In the genomic region with DNA sequence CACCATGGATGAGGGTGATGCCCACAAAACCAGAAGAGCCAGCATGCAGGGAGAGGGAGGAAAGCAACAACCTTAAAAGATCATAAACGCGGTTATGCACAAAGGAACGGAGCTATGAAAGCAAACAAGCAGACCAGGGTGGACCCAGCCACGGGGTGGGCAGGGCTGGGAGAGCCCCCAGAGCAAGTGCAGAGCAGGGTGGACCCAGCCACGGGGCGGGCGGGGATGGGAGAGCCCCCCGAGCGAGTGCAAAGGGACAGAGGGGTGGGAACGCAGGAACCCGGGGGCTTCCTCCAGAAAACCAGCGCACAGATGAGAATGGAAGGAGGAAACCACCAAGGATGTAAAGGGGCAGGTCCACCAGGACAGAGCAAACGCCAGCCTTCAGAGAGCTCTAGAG, we compare ENCODE assay signal across 21 cellular contexts. TPM values are rescaled to one million over a fixed set of nuclear protein-coding genes. Genes with fewer than 3 reads are reported as not detected.
DNase-seq lines count a peak whose midpoint lies in the region; ATAC-seq, FAIRE-seq and TF ChIP-seq lines count a peak whose summit lies in the region.
"Had no signal": no experiment of that assay in that cellular context is flagged by ENCODE, and none has a peak within 500 bp of the region (broad histone marks: within the 10 kb centered on the region; RNA-seq: fewer than 3 reads in every experiment).

No MANE protein-coding gene starts in this region.

- 89 to 94% methylated on average over 13 of the region's 13 CpGs for WGBS in thyroid gland, 2 donors

- peaks cover 22% of the 10 kb centered on the region for H3K36me3 ChIP-seq in BLaER1
- H3K36me3 ChIP-seq in astrocyte (ENCODE audit: insufficient read depth, low read length) = peaks cover 11% of the 10 kb centered on the region
- H3K36me3 ChIP-seq in kidney (ENCODE audit: control insufficient read depth in 1 of 2, insufficient read depth in 2 of 2, low read length in 2 of 2) = peaks cover 6 to 18% of the 10 kb centered on the region in 2 donors
- H3K36me3 ChIP-seq in thyroid gland = peaks cover 6 to 8% of the 10 kb centered on the region in 2 donors

- no peak overlapping the region for H2AFZ ChIP-seq in astrocyte (ENCODE audit: low read depth, low read length)

- H3K4me1 ChIP-seq in BLaER1 (peaks cover 56% of the 10 kb centered on the region), astrocyte (ENCODE audit: insufficient read depth, low read length) (no peaks in the 10 kb centered on the region), kidney (ENCODE audit: control insufficient read depth in 1 of 2, insufficient read depth in 1 of 2, low read depth in 1 of 2, low read length in 2 of 2) (no peaks in the 10 kb centered on the region), thyroid gland (peaks cover 38 to 40% of the 10 kb centered on the region in 2 donors)

- H3K4me3 ChIP-seq in BLaER1 (no peak overlapping the region), astrocyte (ENCODE audit: insufficient read depth, low read depth, low read length) (no peak overlapping the region), kidney (ENCODE audit: low read length in 2 of 2) (no peak overlapping the region), thyroid gland (replicated peaks in 1 of 3) (no peak overlapping the region)
- H3K4me3 ChIP-seq: GM12878, HAP-1 had no signal

- no peak for TF ChIP-seq POLR2A in thyroid gland (IDR thresholded peaks at IDR 0.05)

- H3K9ac ChIP-seq in BLaER1 (no peak overlapping the region), astrocyte (ENCODE audit: low read length) (no peak overlapping the region), kidney (ENCODE audit: low read length in 2 of 2) (no peak overlapping the region)

- H3K36me3 Mint-ChIP-seq in astrocyte (ENCODE audit: low read depth, unreplicated experiment) = peaks cover 31% of the 10 kb centered on the region

- no peaks in the 10 kb centered on the region for H3K4me1 Mint-ChIP-seq in astrocyte (ENCODE audit: low read depth, unreplicated experiment)
- H3K4me1 Mint-ChIP-seq: B cell; CD4-positive, CD25-positive, alpha-beta regulatory T cell; CD8-positive, alpha-beta memory T cell had no signal

- H3K27me3 ChIP-seq in BLaER1 = no peaks in the 10 kb centered on the region
- no peaks in the 10 kb centered on the region for H3K27me3 ChIP-seq in astrocyte (ENCODE audit: insufficient read depth, low read length)
- H3K27me3 ChIP-seq in thyroid gland = no peaks in the 10 kb centered on the region

- TF ChIP-seq CTCF in astrocyte (IDR thresholded peaks at IDR 0.05; ENCODE audit: insufficient read depth, low read depth, low read length) (no peak), kidney (IDR thresholded peaks at IDR 0.05; ENCODE audit: borderline replicate concordance, extremely low read depth, insufficient read depth) (no peak), thyroid gland (IDR thresholded peaks at IDR 0.05) (no peak)

- peak overlapping the region; percentile 24; the same call in 1 of the 2 replicates for H3K4me2 ChIP-seq in BLaER1
- no peak overlapping the region for H3K4me2 ChIP-seq in astrocyte (ENCODE audit: low read length)

- DNase-seq in astrocyte (ENCODE audit: low read depth) (no peak), kidney (peak; percentile 46), thyroid gland (no peak), cardiac septum (ENCODE audit: low spot score) (no peak)
- DNase-seq: C1 segment of cervical spinal cord; CD4-positive, CD25-positive, alpha-beta regulatory T cell; CD8-positive, alpha-beta memory T cell; COR-L47; DMS 273 treated with DMSO at 0.1 percent for 48 hours; DMS53; DND-41; EL had no signal

- H4K20me1 ChIP-seq in BLaER1 = no peaks in the 10 kb centered on the region
- H4K20me1 ChIP-seq in astrocyte (ENCODE audit: insufficient read depth, low read length) = peaks cover 6% of the 10 kb centered on the region

- H3K79me2 ChIP-seq in astrocyte (ENCODE audit: insufficient read depth, low read length) = no peaks in the 10 kb centered on the region

- H3K27ac Mint-ChIP-seq in astrocyte (ENCODE audit: unreplicated experiment) = peak overlapping the region; percentile 62
- H3K27ac Mint-ChIP-seq: B cell; CD4-positive, CD25-positive, alpha-beta regulatory T cell had no signal

- H3K27ac ChIP-seq in BLaER1 (no peak overlapping the region), astrocyte (ENCODE audit: low read depth, low read length) (no peak overlapping the region), kidney (ENCODE audit: low read depth in 2 of 2, low read length in 2 of 2) (no peak overlapping the region), thyroid gland (peak overlapping the region in 2 of 3 donors; percentile 24 to 88)
- H3K27ac ChIP-seq: HL-60 had no signal

- ATAC-seq in GM19023 (IDR thresholded peaks at IDR 0.05; ENCODE audit: unreplicated experiment) (no peak), HG02884 (IDR thresholded peaks at IDR 0.05; ENCODE audit: unreplicated experiment) (no peak)
- ATAC-seq: GM12878 had no signal

- intact Hi-C loops in kidney (cut with DNase I) (loop anchor here (10.0 kb wide), 1 partner anchor 65 kb away; no protein-coding TSS in a partner anchor), thyroid gland (cut with DNase I) (no loop called here), cardiac septum (cut with DNase I) (no loop called here)

- FAIRE-seq in astrocyte (lab: Jason Lieb, UNC) = no peak
- FAIRE-seq in kidney (lab: Jason Lieb, UNC) = no peak
- FAIRE-seq: GM12878, GM19239, H1 had no signal

- H3K9me3 Mint-ChIP-seq in astrocyte (ENCODE audit: unreplicated experiment) = no peaks in the 10 kb centered on the region
- H3K9me3 Mint-ChIP-seq: CD4-positive, CD25-positive, alpha-beta regulatory T cell; CD8-positive, alpha-beta memory T cell had no signal

- H3K9me3 ChIP-seq in BLaER1 = no peaks in the 10 kb centered on the region
- H3K9me3 ChIP-seq in astrocyte (ENCODE audit: insufficient read depth, low read depth, low read length) = no peaks in the 10 kb centered on the region
- H3K9me3 ChIP-seq in kidney (ENCODE audit: control insufficient read depth in 1 of 2, low read length in 2 of 2) = peaks cover 0 to 5% of the 10 kb centered on the region in 2 donors
- H3K9me3 ChIP-seq in thyroid gland = no peaks in the 10 kb centered on the region
- H3K9me3 ChIP-seq: HAP-1 had no signal

- peaks cover 27% of the 10 kb centered on the region for H3K27me3 Mint-ChIP-seq in astrocyte (ENCODE audit: low read depth, unreplicated experiment)
- H3K27me3 Mint-ChIP-seq: B cell; CD4-positive, CD25-positive, alpha-beta regulatory T cell; CD8-positive, alpha-beta memory T cell had no signal

- no peak overlapping the region for H3K4me3 Mint-ChIP-seq in astrocyte (ENCODE audit: unreplicated experiment)
- H3K4me3 Mint-ChIP-seq: B cell; CD4-positive, CD25-positive, alpha-beta regulatory T cell; CD8-positive, alpha-beta memory T cell had no signal

RNA-seq across cellular contexts. Expression of gene CCDC57, which starts 33.2 kb away (rescaled TPM):
- total RNA-seq in astrocyte = 19.9 and 20.4 TPM in 2 replicates
- total RNA-seq in kidney = 79.4 TPM
- polyA plus RNA-seq in kidney (ENCODE audit: insufficient read depth, low read depth, low replicate concordance) = 46.7 TPM
- 10 to 100 TPM; 27.1 to 79.9 (median 50.9) TPM for total RNA-seq in thyroid gland
- total RNA-seq in cardiac septum = 10.6 TPM

RNA-seq across cellular contexts. Expression of gene SLC16A3, which starts 49.4 kb away (rescaled TPM):
- total RNA-seq in astrocyte = 292 and 385 TPM in 2 replicates
- 85.7 TPM for total RNA-seq in kidney
- polyA plus RNA-seq in kidney (ENCODE audit: insufficient read depth, low read depth, low replicate concordance) = 28.8 TPM
- 10 to 100 TPM; 42.1 to 75.5 (median 44.2) TPM for total RNA-seq in thyroid gland
- 20.7 TPM for total RNA-seq in cardiac septum

Comparison
In these comparisons a context has a peak if more than half of its experiments do, and no peak if none do; other contexts are left out.
1. H3K27ac ChIP-seq: peak in thyroid gland (2 of 3); none in BLaER1 (single experiment), astrocyte (single experiment) and kidney (0 of 2).